8 cellular contexts compared by ENCODE assay signal in the genomic region with DNA sequence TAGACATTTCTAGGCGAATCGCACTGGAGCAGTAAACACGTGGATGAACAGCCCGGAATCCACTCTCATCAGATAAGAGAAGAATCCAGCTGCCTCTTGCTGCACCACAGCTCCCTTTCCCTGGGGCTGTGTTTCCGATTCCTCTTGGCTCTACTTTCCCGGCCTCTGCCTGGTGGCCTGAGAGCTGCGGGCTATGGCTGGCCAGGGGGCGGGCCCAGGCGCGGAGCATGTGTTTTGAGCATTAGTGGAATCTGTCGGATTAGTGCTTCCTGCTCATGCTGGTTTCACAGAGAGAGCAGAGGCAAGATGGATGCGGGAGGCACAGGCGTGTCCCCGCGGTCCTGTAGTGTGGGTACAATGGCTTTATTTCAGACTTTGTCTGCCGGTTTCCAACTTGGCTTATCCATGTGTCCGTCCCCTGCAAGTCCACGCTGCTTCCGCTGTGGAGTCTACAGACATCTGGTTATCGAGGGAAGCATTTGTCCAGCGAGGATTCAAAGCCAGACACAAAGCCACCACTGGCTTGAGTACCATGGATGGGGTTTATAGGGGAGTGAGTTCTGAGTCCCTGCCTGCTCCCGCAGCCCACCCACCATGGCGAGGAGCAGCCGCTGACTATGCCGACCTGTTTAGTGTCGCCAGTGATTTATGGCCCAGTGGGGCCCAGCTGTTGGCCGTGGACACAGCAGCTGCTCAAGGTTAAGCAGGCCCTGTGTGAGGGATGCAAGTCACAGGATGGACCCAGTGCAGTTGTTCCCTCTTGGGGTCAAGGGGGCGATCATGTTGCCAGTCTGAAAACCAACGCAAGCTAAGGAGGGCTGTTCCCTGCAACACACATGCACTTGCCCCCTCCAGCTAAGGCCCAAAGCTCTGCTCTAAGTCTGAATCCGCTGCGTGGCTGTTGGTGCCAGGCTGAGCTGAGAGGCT. TPM values are rescaled to one million over a fixed set of nuclear protein-coding genes. Genes with fewer than 3 reads are reported as not detected.
DNase-seq lines count a peak whose midpoint lies in the region; ATAC-seq and TF ChIP-seq lines count a peak whose summit lies in the region.

No MANE protein-coding gene starts in this region.

- H3K9me3 Mint-ChIP-seq in activated naive CD4-positive, alpha-beta T cell treated with anti-CD3 and anti-CD28 coated beads, Interleukin-2, amount 10 ng/mL, durations not matched to agents 7 days and 5 days: no peaks in the 10 kb centered on the region
- no peaks in the 10 kb centered on the region for H3K9me3 Mint-ChIP-seq in activated naive CD4-positive, alpha-beta T cell treated with anti-CD3 and anti-CD28 coated beads, Interleukin-2, amount 50 U/mL, for 72 hours

- H2AFZ ChIP-seq in Karpas-422 (ENCODE audit: low read length): no peak overlapping the region

- TF ChIP-seq CTCF in WI38 (IDR thresholded peaks at IDR 0.05; ENCODE audit: low read depth, low read length): no peak

- no peaks in the 10 kb centered on the region for H3K79me2 ChIP-seq in Karpas-422 (ENCODE audit: low read length)

- no peak overlapping the region for H3K4me2 ChIP-seq in Karpas-422 (ENCODE audit: low read depth, low read length, poor library complexity, severe bottlenecking)

- intact Hi-C loops in left ventricle myocardium superior (cut with micrococcal nuclease): no loop called here

- H3K36me3 Mint-ChIP-seq in activated naive CD4-positive, alpha-beta T cell treated with anti-CD3 and anti-CD28 coated beads, Interleukin-2, amount 10 ng/mL, durations not matched to agents 7 days and 5 days: no peaks in the 10 kb centered on the region
- no peaks in the 10 kb centered on the region for H3K36me3 Mint-ChIP-seq in activated naive CD4-positive, alpha-beta T cell treated with anti-CD3 and anti-CD28 coated beads, Interleukin-2, amount 50 U/mL, for 72 hours

- H4K20me1 ChIP-seq in Karpas-422 (ENCODE audit: insufficient read depth, low read depth, low read length): no peaks in the 10 kb centered on the region

- H3K27me3 Mint-ChIP-seq in activated naive CD4-positive, alpha-beta T cell treated with anti-CD3 and anti-CD28 coated beads, Interleukin-2, amount 10 ng/mL, durations not matched to agents 7 days and 5 days: peaks cover 9% of the 10 kb centered on the region

- no peaks in the 10 kb centered on the region for H3K9me3 ChIP-seq in Karpas-422 (ENCODE audit: low read length)

- no peak overlapping the region for H3K9ac ChIP-seq in Karpas-422 (ENCODE audit: low read length)

- no peaks in the 10 kb centered on the region for H3K9me2 ChIP-seq in Karpas-422 (replicated peaks; ENCODE audit: insufficient read depth, low read length)

- no peak overlapping the region for H3K4me3 Mint-ChIP-seq in activated naive CD4-positive, alpha-beta T cell treated with anti-CD3 and anti-CD28 coated beads, Interleukin-2, amount 10 ng/mL, durations not matched to agents 7 days and 5 days

- H3K4me1 ChIP-seq in Karpas-422 (ENCODE audit: low read length): no peaks in the 10 kb centered on the region

- no peak overlapping the region for H3K27ac ChIP-seq in Karpas-422 (ENCODE audit: low read length)

- H3K4me3 ChIP-seq in WI38 (ENCODE audit: low read depth, low read length) (peak overlapping the region; percentile 31), Karpas-422 (ENCODE audit: low read length) (no peak overlapping the region)

- ATAC-seq in left ventricle myocardium superior (peak; percentile 98), GM18868 (IDR thresholded peaks at IDR 0.05; ENCODE audit: unreplicated experiment) (no peak)
- ATAC-seq in activated naive CD4-positive, alpha-beta T cell treated with anti-CD3 and anti-CD28 coated beads, Interleukin-2, amount 50 U/mL, for 72 hours: no peak

- DNase-seq in EH (ENCODE audit: low read depth): peak; percentile 96
- DNase-seq in left ventricle myocardium superior: peak; percentile 80
- DNase-seq in putamen (ENCODE audit: low spot score): peak; percentile 7
- no peak for DNase-seq in activated naive CD4-positive, alpha-beta T cell treated with anti-CD3 and anti-CD28 coated beads, Interleukin-2, amount 10 ng/mL, durations not matched to agents 7 days and 5 days
- DNase-seq in Karpas-422: no peak
- no peak for DNase-seq in activated naive CD4-positive, alpha-beta T cell treated with anti-CD3 and anti-CD28 coated beads, Interleukin-2, amount 50 U/mL, for 72 hours (ENCODE audit: low spot score in 2 of 2)

- peaks cover 5% of the 10 kb centered on the region for H3K4me1 Mint-ChIP-seq in activated naive CD4-positive, alpha-beta T cell treated with anti-CD3 and anti-CD28 coated beads, Interleukin-2, amount 10 ng/mL, durations not matched to agents 7 days and 5 days

- CTCF ChIA-PET in activated naive CD4-positive, alpha-beta T cell treated with anti-CD3 and anti-CD28 coated beads, Interleukin-2, amount 10 ng/mL, durations not matched to agents 7 days and 5 days (lab: Charles Lee): interaction anchor here (0.6 kb wide), 1 partner anchor 189 kb away, joined by 3 read pairs; no protein-coding TSS in a partner anchor

- no peaks in the 10 kb centered on the region for H3K36me3 ChIP-seq in Karpas-422 (ENCODE audit: insufficient read depth, low read length)

- H3K27me3 ChIP-seq in Karpas-422 (ENCODE audit: low read length): no peaks in the 10 kb centered on the region

- no peak overlapping the region for H3K27ac Mint-ChIP-seq in activated naive CD4-positive, alpha-beta T cell treated with anti-CD3 and anti-CD28 coated beads, Interleukin-2, amount 10 ng/mL, durations not matched to agents 7 days and 5 days
- peak overlapping the region in 1 of 2 donors; percentile 56 for H3K27ac Mint-ChIP-seq in activated naive CD4-positive, alpha-beta T cell treated with anti-CD3 and anti-CD28 coated beads, Interleukin-2, amount 50 U/mL, for 72 hours

RNA-seq across cellular contexts. Expression of a gene that starts 43.3 kb away (rescaled TPM):
- 30.5 TPM for total RNA-seq in left ventricle myocardium superior
- 55.6 and 63.8 TPM in 2 replicates for total RNA-seq in Karpas-422 (2014; rRNA removed; shearing (Covaris generic); ENCODE audit: low replicate concordance)
- 10 to 100 TPM; 56.1 to 56.6 TPM for total RNA-seq in activated naive CD4-positive, alpha-beta T cell treated with anti-CD3 and anti-CD28 coated beads, Interleukin-2, amount 50 U/mL, for 72 hours

Comparison
In these comparisons a context has a peak if more than half of its experiments do, and no peak if none do; other contexts are left out.
1. DNase-seq: peak in EH (single experiment), left ventricle myocardium superior (single experiment) and putamen (single experiment); none in activated naive CD4-positive, alpha-beta T cell treated with anti-CD3 and anti-CD28 coated beads, Interleukin-2, amount 10 ng/mL, durations not matched to agents 7 days and 5 days (single experiment), Karpas-422 (single experiment) and activated naive CD4-positive, alpha-beta T cell treated with anti-CD3 and anti-CD28 coated beads, Interleukin-2, amount 50 U/mL, for 72 hours (0 of 2).